ENCODE assay signal across 12 cellular contexts in genomic region chr9:112384690-112385089, GRCh38. TPM values are rescaled to one million over a fixed set of nuclear protein-coding genes. Genes with fewer than 3 reads are reported as not detected.
DNase-seq lines count a peak whose midpoint lies in the region; ATAC-seq and TF ChIP-seq lines count a peak whose summit lies in the region.
"Had no signal": no experiment of that assay in that cellular context is flagged by ENCODE, and none has a peak within 500 bp of the region (broad histone marks: within the 10 kb centered on the region; RNA-seq: fewer than 3 reads in every experiment).

No MANE protein-coding gene starts in this region.

- H3K27me3 Mint-ChIP-seq in brain, result peaks cover 6% of the 10 kb centered on the region

- peak overlapping the region; percentile 73 for H3K27ac ChIP-seq in subcutaneous abdominal adipose tissue (ENCODE audit: low read depth, low read length)
- H3K27ac ChIP-seq in uterus, result no peak overlapping the region
- H3K27ac ChIP-seq: breast epithelium, Peyer's patch had no signal

- ATAC-seq in GM21576 (IDR thresholded peaks at IDR 0.05; ENCODE audit: unreplicated experiment) (peak; percentile 27), HG03135 (IDR thresholded peaks at IDR 0.05; ENCODE audit: unreplicated experiment) (no peak), HG03175 (IDR thresholded peaks at IDR 0.05; ENCODE audit: unreplicated experiment) (no peak)
- ATAC-seq: stimulated activated naive CD8-positive, alpha-beta T cell treated with anti-CD3 and anti-CD28 coated beads, Interleukin-15, Interleukin-2, amounts not matched to agents 100 U/mL and 50 U/mL, for 24 hours had no signal

- no peak for TF ChIP-seq POLR2A in uterus (IDR thresholded peaks at IDR 0.05)

- H3K9me3 Mint-ChIP-seq in brain, result peaks cover 3 to 16% (median 6%) of the 10 kb centered on the region in 5 experiments

- H3K4me3 Mint-ChIP-seq in brain, result peak overlapping the region in 1 of 5 experiments; percentile 73

- H3K9me3 ChIP-seq in subcutaneous abdominal adipose tissue (ENCODE audit: control insufficient read depth in 5 of 5, low read length in 5 of 5), result no peaks in the 10 kb centered on the region
- no peaks in the 10 kb centered on the region for H3K9me3 ChIP-seq in uterus
- H3K9me3 ChIP-seq: breast epithelium, Peyer's patch had no signal

- H3K4me3 ChIP-seq in subcutaneous abdominal adipose tissue (ENCODE audit: low read depth in 1 of 5, low read length in 5 of 5), result peak overlapping the region in 1 of 5 donors; percentile 22
- H3K4me3 ChIP-seq in uterus, result no peak overlapping the region
- H3K4me3 ChIP-seq: breast epithelium, Peyer's patch had no signal

- H3K4me1 ChIP-seq in subcutaneous abdominal adipose tissue (ENCODE audit: control insufficient read depth in 5 of 5, insufficient read depth in 5 of 5, low read length in 5 of 5), result peaks cover 0 to 44% (median 38%) of the 10 kb centered on the region in 5 donors
- H3K4me1 ChIP-seq in uterus, result peaks cover 0 to 4% of the 10 kb centered on the region in 2 donors
- H3K4me1 ChIP-seq: breast epithelium had no signal

- peaks cover 45% of the 10 kb centered on the region for H3K4me1 Mint-ChIP-seq in brain

- intact Hi-C loops in uterus (cut with DNase I; ENCODE audit: low total_unique reads), result no loop called here

- no peak for TF ChIP-seq CTCF in brain (conservative IDR thresholded peaks at IDR 0.05)
- TF ChIP-seq CTCF in uterus (IDR thresholded peaks at IDR 0.05), result no peak

- DNase-seq in NAMALWA (ENCODE audit: low spot score), result peak; percentile 45
- DNase-seq in uterus, result no peak
- DNase-seq: activated naive CD4-positive, alpha-beta T cell; NCI-H2227 treated with DMSO at 0.1 percent for 48 hours; Peyer's patch; stimulated activated naive CD8-positive, alpha-beta T cell treated with anti-CD3 and anti-CD28 coated beads, Interleukin-15, Interleukin-2, amounts not matched to agents 100 U/mL and 50 U/mL, for 24 hours had no signal

- peaks cover 0 to 6% (median 0%) of the 10 kb centered on the region in 5 donors for H3K36me3 ChIP-seq in subcutaneous abdominal adipose tissue (ENCODE audit: control insufficient read depth in 5 of 5, insufficient read depth in 5 of 5, low read length in 5 of 5)
- H3K36me3 ChIP-seq in uterus, result no peaks in the 10 kb centered on the region
- H3K36me3 ChIP-seq: breast epithelium, Peyer's patch had no signal

- peak overlapping the region in 2 of 5 donors; percentile 68 to 72 for H3K9ac ChIP-seq in subcutaneous abdominal adipose tissue (ENCODE audit: low read length in 5 of 5)

- no peaks in the 10 kb centered on the region for H3K27me3 ChIP-seq in subcutaneous abdominal adipose tissue (ENCODE audit: control insufficient read depth in 5 of 5, insufficient read depth in 4 of 5, low read length in 5 of 5)
- H3K27me3 ChIP-seq in uterus, result no peaks in the 10 kb centered on the region
- H3K27me3 ChIP-seq: breast epithelium, Peyer's patch had no signal

- H3K36me3 Mint-ChIP-seq in brain, result peaks cover 43% of the 10 kb centered on the region

- H3K27ac Mint-ChIP-seq in brain, result peak overlapping the region in 3 of 5 experiments; percentile 23 to 70 (median 52)

RNA-seq across cellular contexts. Expression of gene HSDL2, which starts 4.8 kb away (rescaled TPM):
- polyA plus RNA-seq in brain (ENCODE audit: insufficient read depth, low read depth, low replicate concordance), result 27.1 TPM
- total RNA-seq in uterus, result 10 to 100 TPM; 12.6 to 55.1 (median 39.1) TPM

RNA-seq across cellular contexts. Expression of gene PTBP3, which starts 51.3 kb away (rescaled TPM):
- polyA plus RNA-seq in brain (ENCODE audit: insufficient read depth, low read depth, low replicate concordance), result 20.4 TPM
- total RNA-seq in uterus, result 10 to 100 TPM; 25.0 to 64.6 (median 36.2) TPM
